Comparison of ENCODE assay signal across 9 cellular contexts in genomic region chr11:59107721-59108120, GRCh38. TPM values are rescaled to one million over a fixed set of nuclear protein-coding genes. Genes with fewer than 3 reads are reported as not detected.
DNase-seq lines count a peak whose midpoint lies in the region; ATAC-seq and TF ChIP-seq lines count a peak whose summit lies in the region.
"Not testable (repeated sequence)": the region's sequence is repeated elsewhere in the genome, so short reads cannot be mapped to it uniquely, and the experiment has no call there.
"Had no signal": no experiment of that assay in that cellular context is flagged by ENCODE, and none has a peak within 500 bp of the region (broad histone marks: within the 10 kb centered on the region; RNA-seq: fewer than 3 reads in every experiment).

No MANE protein-coding gene starts in this region.

- TF ChIP-seq CTCF in CD4-positive, alpha-beta T cell (IDR thresholded peaks at IDR 0.05); WI38 (IDR thresholded peaks at IDR 0.05; ENCODE audit: low read depth, low read length); brain microvascular endothelial cell (IDR thresholded peaks at IDR 0.05; ENCODE audit: low read depth, low read length, missing control alignments): not testable (repeated sequence)

- peak overlapping the region; percentile 40 for H3K27ac Mint-ChIP-seq in CD4-positive, alpha-beta T cell

- H3K9ac ChIP-seq in iPS-18a (ENCODE audit: low read length) = peak overlapping the region; percentile 74

- H3K4me3 ChIP-seq in WI38 (ENCODE audit: low read depth, low read length) (peak overlapping the region; percentile 66), brain microvascular endothelial cell (ENCODE audit: low read depth, low read length) (peak overlapping the region; percentile 60), iPS-18a (ENCODE audit: low read length) (peak overlapping the region; percentile 81), skeletal muscle cell (ENCODE audit: low read depth, low read length) (peak overlapping the region; percentile 60)

- in situ Hi-C loops in brain microvascular endothelial cell (cut with HindIII; ENCODE audit: low pct_ligation_motif_present, low sequenced_read_pairs) = not testable (repeated sequence)

- peak in 2 of 10 experiments; percentile 11 to 20 for DNase-seq in CD4-positive, alpha-beta T cell
- peak; percentile 28 for DNase-seq in NCI-H146 (lab: John Stamatoyannopoulos, UW)
- DNase-seq in brain microvascular endothelial cell; skeletal muscle cell (ENCODE audit: low read depth): not testable (repeated sequence)

- CTCF ChIA-PET in CD4-positive, alpha-beta T cell (lab: Charles Lee) = interaction anchor here (1.9 to 5.5 kb wide), 3 partner anchors 28 to 64 kb away, joined by 8 to 28 read pairs (median 8); partner anchors contain the start of gene DTX4

- H3K4me1 Mint-ChIP-seq in CD4-positive, alpha-beta T cell (ENCODE audit: low read depth) = peaks cover 30% of the 10 kb centered on the region

- intact Hi-C loops in CD4-positive, alpha-beta T cell (cut with DNase I, micrococcal nuclease) = loop anchor here in 1 of 2 experiments (2.0 kb wide), 1 partner anchor 35 kb away; the partner anchor contains the start of gene FAM111A

- H3K27ac ChIP-seq in CD4-positive, alpha-beta T cell (ENCODE audit: low read depth, low read length); brain microvascular endothelial cell; iPS-18a (ENCODE audit: low read length): not testable (repeated sequence)

- H3K36me3 Mint-ChIP-seq in CD4-positive, alpha-beta T cell (ENCODE audit: low read depth) = not testable (repeated sequence)

- H3K4me3 Mint-ChIP-seq in CD4-positive, alpha-beta T cell = peak overlapping the region; percentile 92

- not testable (repeated sequence) for H3K9me3 Mint-ChIP-seq in CD4-positive, alpha-beta T cell

- H3K27me3 ChIP-seq in CD4-positive, alpha-beta T cell (ENCODE audit: control insufficient read depth, insufficient read depth, low read length); brain microvascular endothelial cell (replicated peaks): not testable (repeated sequence)
- peaks cover 19% of the 10 kb centered on the region for H3K27me3 ChIP-seq in iPS-18a (ENCODE audit: control insufficient read depth, insufficient read depth, low read length)

- POLR2A ChIA-PET in CD4-positive, alpha-beta T cell (lab: Charles Lee) = interaction anchor here (1.6 kb wide), 1 partner anchor 35 kb away, joined by 7 read pairs; the partner anchor contains the start of gene FAM111A

- H3K4me1 ChIP-seq in iPS-18a (ENCODE audit: control insufficient read depth, low read depth, low read length) = peaks cover 17% of the 10 kb centered on the region

- H3K36me3 ChIP-seq in brain microvascular endothelial cell (replicated peaks) = not testable (repeated sequence)
- peaks cover 32% of the 10 kb centered on the region for H3K36me3 ChIP-seq in iPS-18a (ENCODE audit: control insufficient read depth, low read depth, low read length)

- ATAC-seq in CD4-positive, alpha-beta T cell (ENCODE audit: poor library complexity) = peak; percentile 40
- peak; percentile 44 for ATAC-seq in GM19395 (IDR thresholded peaks at IDR 0.05; ENCODE audit: unreplicated experiment)
- peak; percentile 41 for ATAC-seq in HG02885 (IDR thresholded peaks at IDR 0.05; ENCODE audit: poor library complexity, unreplicated experiment)

- peaks cover 21% of the 10 kb centered on the region for H3K27me3 Mint-ChIP-seq in CD4-positive, alpha-beta T cell

- H3K9me3 ChIP-seq in CD4-positive, alpha-beta T cell (ENCODE audit: control insufficient read depth, low read length); iPS-18a (ENCODE audit: control insufficient read depth, low read depth, low read length): not testable (repeated sequence)

RNA-seq across cellular contexts. Expression of gene FAM111B, which starts 0.7 kb away (rescaled TPM):
- total RNA-seq in CD4-positive, alpha-beta T cell = 1 to 10 TPM in 1 of 2 experiments, under 1 TPM in 1; 0.82 to 1.2 TPM

RNA-seq across cellular contexts. Expression of gene GLYATL1B, which starts 21.6 kb away (rescaled TPM):
- total RNA-seq in CD4-positive, alpha-beta T cell = not detected
- total RNA-seq: pancreas had no signal

RNA-seq across cellular contexts. Expression of gene FAM111A, which starts 34.9 kb away (rescaled TPM):
- total RNA-seq in CD4-positive, alpha-beta T cell = 10 to 100 TPM; 32.8 to 34.4 TPM
